Comparison of ENCODE assay signal across 1 cellular context in the genomic region with DNA sequence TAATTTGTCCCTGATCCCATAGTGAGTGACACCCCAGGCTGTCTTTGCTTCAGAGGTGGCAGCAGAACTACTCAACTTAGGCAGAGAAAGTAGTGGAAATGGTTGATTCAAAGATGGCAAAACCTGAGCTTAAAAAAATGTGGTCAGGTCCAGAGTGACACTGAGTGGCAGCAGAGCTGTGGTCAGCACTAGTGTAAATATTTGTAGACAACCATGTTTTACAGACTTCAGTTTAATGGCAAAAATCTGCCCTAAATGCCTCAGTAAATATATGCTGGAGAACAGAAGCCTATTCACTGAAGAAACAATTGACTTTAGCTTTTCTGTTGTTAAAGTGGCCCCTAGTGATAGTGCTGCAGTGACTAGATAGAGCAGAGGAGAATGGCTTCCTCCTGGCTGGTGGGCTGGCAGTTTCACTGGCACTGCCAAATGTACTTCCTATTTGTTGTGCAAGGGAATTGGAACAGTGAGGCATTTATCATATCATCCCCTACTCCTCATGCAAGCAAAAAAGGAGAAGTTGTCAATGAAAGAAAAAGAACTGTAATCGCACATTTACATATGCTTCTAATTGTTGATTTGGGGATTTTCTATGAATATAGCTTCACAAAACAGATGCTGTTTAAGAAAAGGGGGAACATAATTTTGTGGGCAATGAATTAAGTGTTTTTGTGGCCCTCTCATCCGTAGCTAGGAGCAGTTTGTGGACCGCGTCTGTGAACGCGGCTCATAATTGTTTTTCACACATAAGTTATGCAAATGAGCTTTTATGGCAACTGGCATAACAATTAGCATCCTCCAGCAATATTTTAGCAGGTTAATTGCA.
TF ChIP-seq lines count a peak whose summit lies in the region.

No MANE protein-coding gene starts in this region.

TF ChIP-seq in HEK293, 187 proteins besides CTCF, POLR2A, EP300 and RAD21 (continued from another document):
- TF ChIP-seq, protein P1, sequence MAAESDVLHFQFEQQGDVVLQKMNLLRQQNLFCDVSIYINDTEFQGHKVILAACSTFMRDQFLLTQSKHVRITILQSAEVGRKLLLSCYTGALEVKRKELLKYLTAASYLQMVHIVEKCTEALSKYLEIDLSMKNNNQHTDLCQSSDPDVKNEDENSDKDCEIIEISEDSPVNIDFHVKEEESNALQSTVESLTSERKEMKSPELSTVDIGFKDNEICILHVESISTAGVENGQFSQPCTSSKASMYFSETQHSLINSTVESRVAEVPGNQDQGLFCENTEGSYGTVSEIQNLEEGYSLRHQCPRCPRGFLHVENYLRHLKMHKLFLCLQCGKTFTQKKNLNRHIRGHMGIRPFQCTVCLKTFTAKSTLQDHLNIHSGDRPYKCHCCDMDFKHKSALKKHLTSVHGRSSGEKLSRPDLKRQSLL (tag by site-specific recombination; IDR thresholded peaks at IDR 0.05): no peak
- no peak for TF ChIP-seq ZNF426 (tag by site-specific recombination; IDR thresholded peaks at IDR 0.05)
- TF ChIP-seq GLI2 (tag by site-specific recombination; IDR thresholded peaks at IDR 0.05; ENCODE audit: borderline replicate concordance, low read depth): no peak
TF ChIP-seq in HEK293: peak in this region for 4.
